ENCODE assay signal across 12 cellular contexts in the genomic region with DNA sequence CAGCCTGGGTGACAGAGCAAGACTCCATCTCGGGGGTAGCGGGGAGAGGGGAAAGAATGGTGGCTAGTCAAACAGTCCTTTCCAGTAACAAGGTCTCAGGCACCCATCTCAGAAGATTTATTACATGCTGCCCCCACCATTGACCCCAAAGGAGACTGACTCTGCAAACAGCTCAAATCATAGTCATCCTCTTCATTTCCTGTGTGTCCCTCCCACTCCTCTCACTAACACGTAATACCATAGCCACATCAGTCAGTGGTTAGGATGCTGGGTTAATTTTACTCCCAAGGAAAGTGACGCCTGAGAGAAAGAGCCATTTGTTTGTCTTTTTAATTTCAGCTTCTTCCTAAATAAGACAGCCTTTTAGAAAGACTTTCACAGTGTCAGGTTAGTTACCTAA. TPM values are rescaled to one million over a fixed set of nuclear protein-coding genes. Genes with fewer than 3 reads are reported as not detected.
DNase-seq lines count a peak whose midpoint lies in the region; ATAC-seq lines count a peak whose summit lies in the region.
"Had no signal": no experiment of that assay in that cellular context is flagged by ENCODE, and none has a peak within 500 bp of the region (broad histone marks: within the 10 kb centered on the region; RNA-seq: fewer than 3 reads in every experiment).

No MANE protein-coding gene starts in this region.

- ATAC-seq in GM18511 (IDR thresholded peaks at IDR 0.05; ENCODE audit: unreplicated experiment) = peak; percentile 40
- peak; percentile 39 for ATAC-seq in HG02798 (IDR thresholded peaks at IDR 0.05; ENCODE audit: poor library complexity, unreplicated experiment)
- ATAC-seq: lower lobe of right lung, Panc1 had no signal

- DNase-seq in RPMI7951 (ENCODE audit: low read depth) (peak; percentile 86), myocyte (ENCODE audit: low read depth) (peak; percentile 30), foreskin melanocyte (no peak), LoVo (ENCODE audit: low spot score) (no peak)
- no peak for DNase-seq in activated CD4-positive, alpha-beta T cell treated with anti-CD3 and anti-CD28 coated beads, Interleukin-2, amount 50 U/mL, for 4 hours
- DNase-seq in stimulated activated CD4-positive, alpha-beta T cell treated with anti-CD3 and anti-CD28 coated beads, Interleukin-12 subunit alpha, Interleukin-12 subunit beta, amount 100 ng/mL, for 4 hours = no peak
- DNase-seq: lower lobe of right lung, NCI-H1436 treated with DMSO at 0.1 percent for 48 hours, thyroid gland had no signal

RNA-seq across cellular contexts. Expression of a gene that starts 56.6 kb away (rescaled TPM):
- 60.7 and 61.6 TPM in 2 replicates for total RNA-seq in RPMI7951 (2014; rRNA removed; shearing (Covaris generic))
- 34.6 and 38.4 TPM in 2 replicates for total RNA-seq in myocyte
- polyA plus RNA-seq in myocyte (2012) = 26.2 TPM

Comparison
In these comparisons a context has a peak if more than half of its experiments do, and no peak if none do; other contexts are left out.
1. DNase-seq: peak in RPMI7951 (single experiment) and myocyte (single experiment); none in foreskin melanocyte (single experiment), activated CD4-positive, alpha-beta T cell treated with anti-CD3 and anti-CD28 coated beads, Interleukin-2, amount 50 U/mL, for 4 hours (0 of 2), LoVo (single experiment) and stimulated activated CD4-positive, alpha-beta T cell treated with anti-CD3 and anti-CD28 coated beads, Interleukin-12 subunit alpha, Interleukin-12 subunit beta, amount 100 ng/mL, for 4 hours (single experiment).